13 cellular contexts compared by ENCODE assay signal in genomic region chr1:218785928-218786327, GRCh38.
DNase-seq lines count a peak whose midpoint lies in the region; ATAC-seq, FAIRE-seq and TF ChIP-seq lines count a peak whose summit lies in the region.
"Had no signal": no experiment of that assay in that cellular context is flagged by ENCODE, and none has a peak within 500 bp of the region (broad histone marks: within the 10 kb centered on the region; RNA-seq: fewer than 3 reads in every experiment).

No MANE protein-coding gene starts in this region.

- 9% methylated on average over 4 of the region's 4 CpGs for WGBS in HepG2 (ENCODE audit: low lambda C conversion rate)
- WGBS in prostate gland = 22% methylated on average over 4 of the region's 4 CpGs

- BruUV-seq in HepG2 (replicated peaks; lab: Mats Ljungman, UMichigan) = no TSS peak

- TF ChIP-seq POLR2A in HepG2 (IDR thresholded peaks at IDR 0.05; ENCODE audit: insufficient read depth in 1 of 2, low read depth in 2 of 2, low read length in 2 of 2) = no peak
- no peak for TF ChIP-seq POLR2A in prostate gland (IDR thresholded peaks at IDR 0.05)

- no peaks in the 10 kb centered on the region for H3K9me3 ChIP-seq in HepG2 (ENCODE audit: low read length)
- no peaks in the 10 kb centered on the region for H3K9me3 ChIP-seq in tibial artery
- H3K9me3 ChIP-seq in prostate gland = no peaks in the 10 kb centered on the region

- TF ChIP-seq EP300 in HepG2 (IDR thresholded peaks at IDR 0.05; ENCODE audit: low read depth in 2 of 2, low read length in 2 of 2) (no peak), HepG2 (CRISPR knock-in tag; IDR thresholded peaks at IDR 0.05; ENCODE audit: borderline replicate concordance) (no peak)

- H3K27ac ChIP-seq in dorsolateral prefrontal cortex (peak overlapping the region in 3 of 59 donors; percentile 8 to 26 (median 21)), HepG2 (ENCODE audit: extremely low read length, insufficient read depth, low read length) (no peak overlapping the region), tibial artery (peak overlapping the region; percentile 36 to 45), prostate gland (no peak overlapping the region)
- H3K27ac ChIP-seq: epithelial cell of prostate, VCaP had no signal

- no peaks in the 10 kb centered on the region for H3K79me2 ChIP-seq in HepG2 (ENCODE audit: insufficient read depth, low read length)

- H3K36me3 ChIP-seq in HepG2 (replicated peaks in 1 of 2; ENCODE audit: control insufficient read depth in 1 of 2, insufficient read depth in 2 of 2, low read length in 2 of 2) = no peaks in the 10 kb centered on the region
- H3K36me3 ChIP-seq in tibial artery = no peaks in the 10 kb centered on the region
- H3K36me3 ChIP-seq in prostate gland = no peaks in the 10 kb centered on the region

- TF ChIP-seq CTCF in dorsolateral prefrontal cortex (IDR thresholded peaks at IDR 0.05 in 54 of 56, conservative IDR thresholded peaks at IDR 0.05 in 2 of 56; ENCODE audit: low read depth in 1 of 56, partially characterized antibody in 56 of 56) (no peak), HepG2 (CRISPR knock-in tag; IDR thresholded peaks at IDR 0.05) (no peak), tibial artery (IDR thresholded peaks at IDR 0.05) (no peak), prostate gland (IDR thresholded peaks at IDR 0.05) (no peak)

- H4K20me1 ChIP-seq in HepG2 (ENCODE audit: insufficient read depth, low read length) = no peaks in the 10 kb centered on the region

- no peak overlapping the region for H3K9ac ChIP-seq in HepG2 (ENCODE audit: insufficient read depth, low read depth, low read length)

- H3K27me3 ChIP-seq in dorsolateral prefrontal cortex (no peaks in the 10 kb centered on the region), HepG2 (ENCODE audit: control insufficient read depth in 1 of 2, insufficient read depth in 2 of 2, low read length in 2 of 2) (no peaks in the 10 kb centered on the region), tibial artery (no peaks in the 10 kb centered on the region), prostate gland (replicated peaks; ENCODE audit: insufficient read depth) (no peaks in the 10 kb centered on the region)

- no peak for TF ChIP-seq RAD21 in HepG2 (CRISPR knock-in tag; IDR thresholded peaks at IDR 0.05)

- no peak overlapping the region for H2AFZ ChIP-seq in HepG2 (ENCODE audit: low read length)

- POLR2A ChIA-PET in HepG2 (lab: Yijun Ruan, JAX) = no interaction called here

- intact Hi-C loops in dorsolateral prefrontal cortex (cut with DNase I) = loop anchor here in 1 of 2 donors (10.0 kb wide), 1 partner anchor 91 kb away; no protein-coding TSS in a partner anchor
- intact Hi-C loops in HepG2 (cut with micrococcal nuclease; ENCODE audit: unreplicated experiment) = no loop called here
- intact Hi-C loops in tibial artery (cut with DNase I; ENCODE audit: low total_unique reads) = no loop called here
- intact Hi-C loops in prostate gland (cut with DNase I) = no loop called here

- H3K4me1 ChIP-seq in HepG2 (ENCODE audit: insufficient read depth, low read length) (no peaks in the 10 kb centered on the region), tibial artery (peaks cover 0 to 30% (median 14%) of the 10 kb centered on the region in 4 donors), prostate gland (replicated peaks) (no peaks in the 10 kb centered on the region)

- in situ Hi-C loops in HepG2 (cut with HindIII; ENCODE audit: extremely low pct_ligation_motif_present, low pct_unique_long_range_greater_than_20kb) = no loop called here

- FAIRE-seq in HepG2 (lab: Jason Lieb, UNC) = no peak
- FAIRE-seq: D721Med, keratinocyte had no signal

- CTCF ChIA-PET in HepG2 (lab: Yijun Ruan, JAX; ENCODE audit: low intra/inter-chr PET ratio, low total read pairs) = no interaction called here

- peak; percentile 51 for DNase-seq in MV-4-11 (lab: John Stamatoyannopoulos, UW)
- DNase-seq in dorsolateral prefrontal cortex = peak in 6 of 10 donors; percentile 28 to 52 (median 48)
- no peak for DNase-seq in HepG2 (ENCODE audit: low spot score)
- peak; percentile 81 to 82 for DNase-seq in tibial artery
- no peak for DNase-seq in prostate gland (ENCODE audit: low spot score)
- DNase-seq in NCI-H1417 treated with DMSO at 0.1 percent for 48 hours (lab: John Stamatoyannopoulos, UW) = no peak
- DNase-seq: amniotic stem cell had no signal

- H3K4me3 ChIP-seq in dorsolateral prefrontal cortex = no peak overlapping the region
- no peak overlapping the region for H3K4me3 ChIP-seq in HepG2 (replicated peaks in 1 of 3; ENCODE audit: insufficient read depth in 1 of 3, low read depth in 2 of 3, low read length in 3 of 3)
- no peak overlapping the region for H3K4me3 ChIP-seq in tibial artery
- H3K4me3 ChIP-seq in prostate gland = no peak overlapping the region

- ATAC-seq in HepG2 (no peak), GM19328 (IDR thresholded peaks at IDR 0.05; ENCODE audit: unreplicated experiment) (no peak), GM19023 (IDR thresholded peaks at IDR 0.05; ENCODE audit: unreplicated experiment) (no peak)

- no peak overlapping the region for H3K4me2 ChIP-seq in HepG2 (ENCODE audit: low read depth, low read length)

TF ChIP-seq in HepG2, 621 proteins besides CTCF, POLR2A, EP300 and RAD21:
- TF ChIP-seq MNT (IDR thresholded peaks at IDR 0.05) (peak; percentile 93), ZNF567 (CRISPR knock-in tag; IDR thresholded peaks at IDR 0.05; ENCODE audit: borderline replicate concordance) (no peak)

Comparison
In these comparisons a context has a peak if more than half of its experiments do, and no peak if none do; other contexts are left out.
1. DNase-seq: peak in MV-4-11 (single experiment), dorsolateral prefrontal cortex (6 of 10) and tibial artery (2 of 2); none in HepG2 (single experiment), prostate gland (single experiment) and NCI-H1417 treated with DMSO at 0.1 percent for 48 hours (single experiment).
2. H3K27ac ChIP-seq: peak in tibial artery (2 of 2); none in HepG2 (single experiment) and prostate gland (0 of 2).